Comparison of ENCODE assay signal across 25 cellular contexts in genomic region chr1:156544592-156545102, GRCh38. TPM values are rescaled to one million over a fixed set of nuclear protein-coding genes. Genes with fewer than 3 reads are reported as not detected.
"Had no signal": no experiment of that assay in that cellular context is flagged by ENCODE, and none has a peak within 500 bp of the region (broad histone marks: within the 10 kb centered on the region; RNA-seq: fewer than 3 reads in every experiment).

No MANE protein-coding gene starts in this region.

- H3K4me3 Mint-ChIP-seq: activated CD4-positive, alpha-beta memory T cell treated with anti-CD3 and anti-CD28 coated beads for 36 hours; activated CD4-positive, alpha-beta T cell treated with anti-CD3 and anti-CD28 coated beads, Interleukin-2, amount 10 ng/mL, durations not matched to agents 7 days and 5 days; activated naive CD4-positive, alpha-beta T cell treated with anti-CD3 and anti-CD28 coated beads, Interleukin-2, amount 50 U/mL, for 24 hours had no signal

- H3K27ac ChIP-seq: breast epithelium, Peyer's patch, SJCRH30, VCaP had no signal

- H3K9me3 ChIP-seq: breast epithelium, Peyer's patch, SJCRH30, SK-N-SH had no signal

- DNase-seq: activated CD4-positive, alpha-beta memory T cell treated with anti-CD3 and anti-CD28 coated beads for 36 hours; activated CD4-positive, alpha-beta T cell treated with anti-CD3 and anti-CD28 coated beads, Interleukin-2, amount 10 ng/mL, durations not matched to agents 7 days and 5 days; activated CD4-positive, CD25-positive, alpha-beta regulatory T cell; activated CD8-positive, alpha-beta memory T cell treated with anti-CD3 and anti-CD28 coated beads for 24 hours; activated naive CD4-positive, alpha-beta T cell; activated T-cell treated with anti-CD3 and anti-CD28 coated beads, Interleukin-2, amount 50 U/mL, for 48 hours; aorta; MM.1S; NCI-H1105 treated with DMSO at 0.1 percent for 48 hours; NCI-H1436 treated with DMSO at 0.1 percent for 48 hours; NCI-H187; NCI-H2081; NCI-H510A treated with DMSO at 0.1 percent for 48 hours; NCI-H69; NK-92 treated with Interleukin-12 subunit alpha and Interleukin-12 subunit beta, amount 100 ng/mL, for 24 hours; OCI-M1; Right ventricle myocardium superior; SJCRH30; SK-N-SH; T-helper 1 cell had no signal

- H3K36me3 ChIP-seq: breast epithelium, Peyer's patch had no signal

- H3K27me3 ChIP-seq: breast epithelium, Peyer's patch, SJCRH30 had no signal

- H3K27me3 Mint-ChIP-seq: activated CD4-positive, alpha-beta memory T cell treated with anti-CD3 and anti-CD28 coated beads for 36 hours; activated CD4-positive, alpha-beta T cell treated with anti-CD3 and anti-CD28 coated beads, Interleukin-2, amount 10 ng/mL, durations not matched to agents 7 days and 5 days; activated naive CD4-positive, alpha-beta T cell treated with anti-CD3 and anti-CD28 coated beads, Interleukin-2, amount 50 U/mL, for 24 hours had no signal

- H3K4me1 Mint-ChIP-seq: activated CD4-positive, alpha-beta T cell treated with anti-CD3 and anti-CD28 coated beads, Interleukin-2, amount 10 ng/mL, durations not matched to agents 7 days and 5 days; activated naive CD4-positive, alpha-beta T cell treated with anti-CD3 and anti-CD28 coated beads, Interleukin-2, amount 50 U/mL, for 24 hours had no signal

- H3K4me3 ChIP-seq: breast epithelium, Peyer's patch, SJCRH30 had no signal

- H3K9me3 Mint-ChIP-seq: activated CD4-positive, alpha-beta memory T cell treated with anti-CD3 and anti-CD28 coated beads for 36 hours; activated CD4-positive, alpha-beta T cell treated with anti-CD3 and anti-CD28 coated beads, Interleukin-2, amount 10 ng/mL, durations not matched to agents 7 days and 5 days; activated naive CD4-positive, alpha-beta T cell treated with anti-CD3 and anti-CD28 coated beads, Interleukin-2, amount 50 U/mL, for 24 hours; activated T-helper 2 cell treated with anti-CD3 and anti-CD28 coated beads, Interferon-gamma antibody, Interleukin-2, Interleukin-4, amounts not matched to agents 10 μg/mL and 5 μg/mL and 100 μg/mL, durations not matched to agents 14 hours and 24 hours and 36 hours had no signal

- H3K4me1 ChIP-seq: breast epithelium, Peyer's patch, SJCRH30 had no signal

- H3K36me3 Mint-ChIP-seq: activated naive CD4-positive, alpha-beta T cell treated with anti-CD3 and anti-CD28 coated beads, Interleukin-2, amount 50 U/mL, for 24 hours had no signal

RNA-seq across cellular contexts. Expression of gene TTC24, which starts 34.9 kb away (rescaled TPM):
- total RNA-seq: breast epithelium, Peyer's patch, Right ventricle myocardium superior, SJCRH30 had no signal
